Comparison of ENCODE assay signal across 17 cellular contexts in genomic region chr9:69222953-69223352, GRCh38. TPM values are rescaled to one million over a fixed set of nuclear protein-coding genes. Genes with fewer than 3 reads are reported as not detected.
A peak's percentile ranks its signal among the peaks of the same experiment; 100 is the strongest.
DNase-seq lines count a peak whose midpoint lies in the region; ATAC-seq, FAIRE-seq and TF ChIP-seq lines count a peak whose summit lies in the region.
"Had no signal": no experiment of that assay in that cellular context is flagged by ENCODE, and none has a peak within 500 bp of the region (broad histone marks: within the 10 kb centered on the region; RNA-seq: fewer than 3 reads in every experiment).

No MANE protein-coding gene starts in this region.

- H3K27ac ChIP-seq in right cardiac atrium (ENCODE audit: low read length) (no peak overlapping the region), foreskin keratinocyte (no peak overlapping the region)
- no peak overlapping the region for H3K27ac ChIP-seq in CD4-positive, alpha-beta memory T cell (ENCODE audit: low read depth, low read length)
- H3K27ac ChIP-seq: SJSA1 had no signal

- 93% methylated on average over 7 of the region's 7 CpGs for WGBS in right cardiac atrium

- intact Hi-C loops in Right ventricle myocardium superior (cut with DNase I): no loop called here
- intact Hi-C loops in right cardiac atrium (cut with DNase I): loop anchor here in 2 of 4 donors (10.0 kb wide), 2 partner anchors 48 to 162 kb away; partner anchors contain the start of gene TJP2 (in 1 of the 2)
- intact Hi-C loops in CD4-positive, alpha-beta memory T cell (cut with micrococcal nuclease): no loop called here

- peaks cover 4% of the 10 kb centered on the region for H3K36me3 ChIP-seq in CD4-positive, alpha-beta memory T cell (ENCODE audit: insufficient read depth, low read length)
- peaks cover 6% of the 10 kb centered on the region for H3K36me3 ChIP-seq in BE2C
- H3K36me3 ChIP-seq: MG63 had no signal

- peak; percentile 6 for FAIRE-seq in H54 (lab: Jason Lieb, UNC)
- FAIRE-seq: D721Med, HTR-8/SVneo had no signal

- TF ChIP-seq POLR2A in H54 (IDR thresholded peaks at IDR 0.05; ENCODE audit: low read depth, low read length): no peak

- H3K4me3 ChIP-seq in right cardiac atrium (ENCODE audit: low read length) (no peak overlapping the region), BE2C (ENCODE audit: low read depth, low read length) (no peak overlapping the region)
- H3K4me3 ChIP-seq in CD4-positive, alpha-beta memory T cell (ENCODE audit: low read length in 2 of 2): no peak overlapping the region
- H3K4me3 ChIP-seq: MG63, SJSA1 had no signal

- DNase-seq in Right ventricle myocardium superior: no peak
- no peak for DNase-seq in right cardiac atrium
- no peak for DNase-seq in H54 (ENCODE audit: insufficient read length, low spot score)
- peak; percentile 14 for DNase-seq in M059J (ENCODE audit: low read depth)
- DNase-seq in foreskin keratinocyte: no peak
- DNase-seq in CD4-positive, alpha-beta memory T cell: no peak
- no peak for DNase-seq in BE2C
- DNase-seq: DMS79; NCI-H2081 treated with DMSO at 0.1 percent for 48 hours; NCI-H510A; NK-92 treated with Interleukin-12 subunit alpha and Interleukin-12 subunit beta, amount 100 ng/mL, for 24 hours had no signal

- CTCF ChIA-PET in CD4-positive, alpha-beta memory T cell (lab: Charles Lee; ENCODE audit: partially characterized antibody): no interaction called here

- H3K4me1 ChIP-seq in right cardiac atrium (ENCODE audit: control insufficient read depth, insufficient read depth, low read length) (peaks cover 3% of the 10 kb centered on the region), foreskin keratinocyte (no peaks in the 10 kb centered on the region), BE2C (no peaks in the 10 kb centered on the region)
- H3K4me1 ChIP-seq in CD4-positive, alpha-beta memory T cell (ENCODE audit: insufficient read depth, low read length): no peaks in the 10 kb centered on the region

- H3K9me3 Mint-ChIP-seq in CD4-positive, alpha-beta memory T cell: no peaks in the 10 kb centered on the region

- H3K36me3 Mint-ChIP-seq in CD4-positive, alpha-beta memory T cell: peaks cover 18 to 19% of the 10 kb centered on the region in 2 donors

- no peak overlapping the region for H3K4me3 Mint-ChIP-seq in CD4-positive, alpha-beta memory T cell
- H3K4me3 Mint-ChIP-seq: CD14-positive monocyte had no signal

- no peak overlapping the region for H3K27ac Mint-ChIP-seq in CD4-positive, alpha-beta memory T cell

- H3K27me3 Mint-ChIP-seq in CD4-positive, alpha-beta memory T cell: no peaks in the 10 kb centered on the region

- POLR2A ChIA-PET in CD4-positive, alpha-beta memory T cell (lab: Charles Lee; ENCODE audit: partially characterized antibody): no interaction called here

- H3K4me1 Mint-ChIP-seq in CD4-positive, alpha-beta memory T cell: no peaks in the 10 kb centered on the region
- H3K4me1 Mint-ChIP-seq: CD14-positive monocyte had no signal

- ATAC-seq in Right ventricle myocardium superior (ENCODE audit: poor library complexity): peak; percentile 23
- ATAC-seq in right cardiac atrium: no peak
- peak; percentile 18 for ATAC-seq in foreskin keratinocyte
- ATAC-seq in HG02840 (IDR thresholded peaks at IDR 0.05; ENCODE audit: low FRiP score, unreplicated experiment): no peak

- no peaks in the 10 kb centered on the region for H3K27me3 ChIP-seq in right cardiac atrium (ENCODE audit: control insufficient read depth, insufficient read depth)
- H3K27me3 ChIP-seq in foreskin keratinocyte: no peaks in the 10 kb centered on the region
- H3K27me3 ChIP-seq in CD4-positive, alpha-beta memory T cell (ENCODE audit: insufficient read depth, low read length): no peaks in the 10 kb centered on the region
- H3K27me3 ChIP-seq in BE2C: no peaks in the 10 kb centered on the region
- H3K27me3 ChIP-seq: MG63, SJSA1 had no signal

- H3K9me3 ChIP-seq in right cardiac atrium (ENCODE audit: control insufficient read depth, low read length) (no peaks in the 10 kb centered on the region), BE2C (no peaks in the 10 kb centered on the region)
- no peaks in the 10 kb centered on the region for H3K9me3 ChIP-seq in CD4-positive, alpha-beta memory T cell (ENCODE audit: control insufficient read depth in 1 of 2, low read length in 2 of 2)
- H3K9me3 ChIP-seq: MG63, SJSA1 had no signal

- TF ChIP-seq CTCF in foreskin keratinocyte (conservative IDR thresholded peaks at IDR 0.05): no peak
- no peak for TF ChIP-seq CTCF in BE2C (IDR thresholded peaks at IDR 0.05; ENCODE audit: low read depth, low read length)

RNA-seq across cellular contexts. Expression of gene TJP2, which starts 48.9 kb away (rescaled TPM):
- 116 TPM for total RNA-seq in Right ventricle myocardium superior
- total RNA-seq in right cardiac atrium: 10 to 100 TPM; 37.9 to 56.3 (median 49.1) TPM
- polyA plus RNA-seq in right cardiac atrium: 23.8 TPM
- 58.9 and 73.7 TPM in 2 replicates for total RNA-seq in M059J (2014; rRNA removed; shearing (Covaris generic))
- total RNA-seq in foreskin keratinocyte: 126 and 140 TPM in 2 replicates
- 57.9 and 59.8 TPM in 2 replicates for polyA plus RNA-seq in foreskin keratinocyte
- 10 to 100 TPM in 1 of 2 experiments, 1 to 10 TPM in 1; 9.9 to 10.3 TPM for total RNA-seq in CD4-positive, alpha-beta memory T cell
- polyA plus RNA-seq in CD4-positive, alpha-beta memory T cell: 1 to 10 TPM; 2.4 to 7.7 TPM
- polyA plus RNA-seq in BE2C (2012; ENCODE audit: insufficient read depth, insufficient read length, low read depth): 10.1 TPM

Comparison
In these comparisons a context has a peak if more than half of its experiments do, and no peak if none do; other contexts are left out.
1. ATAC-seq: peak in Right ventricle myocardium superior (single experiment) and foreskin keratinocyte (single experiment); none in right cardiac atrium (0 of 2) and HG02840 (single experiment).